2 cellular contexts compared by ENCODE assay signal in the genomic region with DNA sequence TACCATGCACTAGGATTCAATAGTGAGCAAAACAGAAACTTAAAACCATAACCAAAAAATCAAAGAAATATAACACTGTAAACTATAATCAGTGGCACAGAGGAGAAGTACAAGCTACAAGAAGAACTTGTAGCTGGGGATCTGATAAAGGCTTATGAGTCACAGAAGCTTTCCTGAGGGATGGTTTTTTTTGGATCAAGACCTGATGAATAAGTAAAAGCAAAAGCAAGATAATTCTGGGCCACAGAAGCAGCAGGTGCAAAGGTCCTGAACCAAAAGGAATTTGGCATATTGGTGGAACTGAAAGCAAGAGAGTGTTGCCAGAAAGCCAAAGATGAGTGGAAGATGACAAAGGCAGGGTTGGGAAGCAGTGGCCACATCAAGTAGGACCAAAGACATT.
TF ChIP-seq lines count a peak whose summit lies in the region.

No MANE protein-coding gene starts in this region.

TF ChIP-seq in SK-N-SH, 30 proteins besides CTCF, POLR2A, EP300 and RAD21 (continued from another document and continues in another):
- TF ChIP-seq NFIC (IDR thresholded peaks at IDR 0.05; ENCODE audit: borderline replicate concordance): peak; percentile 76
- TF ChIP-seq RFX5 (IDR thresholded peaks at IDR 0.05; ENCODE audit: low read length): no peak
- TF ChIP-seq TCF12 (IDR thresholded peaks at IDR 0.05): peak; percentile 83
- TF ChIP-seq, protein P1, sequence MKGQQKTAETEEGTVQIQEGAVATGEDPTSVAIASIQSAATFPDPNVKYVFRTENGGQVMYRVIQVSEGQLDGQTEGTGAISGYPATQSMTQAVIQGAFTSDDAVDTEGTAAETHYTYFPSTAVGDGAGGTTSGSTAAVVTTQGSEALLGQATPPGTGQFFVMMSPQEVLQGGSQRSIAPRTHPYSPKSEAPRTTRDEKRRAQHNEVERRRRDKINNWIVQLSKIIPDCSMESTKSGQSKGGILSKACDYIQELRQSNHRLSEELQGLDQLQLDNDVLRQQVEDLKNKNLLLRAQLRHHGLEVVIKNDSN (IDR thresholded peaks at IDR 0.05; ENCODE audit: borderline replicate concordance, low read depth): no peak
- peak; percentile 74 for TF ChIP-seq FOSL2 (IDR thresholded peaks at IDR 0.05; ENCODE audit: borderline replicate concordance, low read depth)
- TF ChIP-seq CHD2 (IDR thresholded peaks at IDR 0.05; ENCODE audit: low read length, partially characterized antibody): no peak
- TF ChIP-seq, protein P2, sequence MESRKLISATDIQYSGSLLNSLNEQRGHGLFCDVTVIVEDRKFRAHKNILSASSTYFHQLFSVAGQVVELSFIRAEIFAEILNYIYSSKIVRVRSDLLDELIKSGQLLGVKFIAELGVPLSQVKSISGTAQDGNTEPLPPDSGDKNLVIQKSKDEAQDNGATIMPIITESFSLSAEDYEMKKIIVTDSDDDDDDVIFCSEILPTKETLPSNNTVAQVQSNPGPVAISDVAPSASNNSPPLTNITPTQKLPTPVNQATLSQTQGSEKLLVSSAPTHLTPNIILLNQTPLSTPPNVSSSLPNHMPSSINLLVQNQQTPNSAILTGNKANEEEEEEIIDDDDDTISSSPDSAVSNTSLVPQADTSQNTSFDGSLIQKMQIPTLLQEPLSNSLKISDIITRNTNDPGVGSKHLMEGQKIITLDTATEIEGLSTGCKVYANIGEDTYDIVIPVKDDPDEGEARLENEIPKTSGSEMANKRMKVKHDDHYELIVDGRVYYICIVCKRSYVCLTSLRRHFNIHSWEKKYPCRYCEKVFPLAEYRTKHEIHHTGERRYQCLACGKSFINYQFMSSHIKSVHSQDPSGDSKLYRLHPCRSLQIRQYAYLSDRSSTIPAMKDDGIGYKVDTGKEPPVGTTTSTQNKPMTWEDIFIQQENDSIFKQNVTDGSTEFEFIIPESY (IDR thresholded peaks at IDR 0.05; ENCODE audit: borderline replicate concordance, low read depth): no peak
- no peak for TF ChIP-seq FOXM1 (IDR thresholded peaks at IDR 0.05; ENCODE audit: low read depth)
- no peak for TF ChIP-seq FOXJ3 (CRISPR knock-in tag; IDR thresholded peaks at IDR 0.05)
- TF ChIP-seq EZH2phosphoT487 (IDR thresholded peaks at IDR 0.05; ENCODE audit: borderline replicate concordance, low read depth): no peak
- TF ChIP-seq GABPA (IDR thresholded peaks at IDR 0.05; ENCODE audit: low read depth): no peak
- TF ChIP-seq JUND (IDR thresholded peaks at IDR 0.05): peak; percentile 78
- TF ChIP-seq MXI1 (IDR thresholded peaks at IDR 0.05; ENCODE audit: low read depth, low read length): no peak
- TF ChIP-seq, protein P3, sequence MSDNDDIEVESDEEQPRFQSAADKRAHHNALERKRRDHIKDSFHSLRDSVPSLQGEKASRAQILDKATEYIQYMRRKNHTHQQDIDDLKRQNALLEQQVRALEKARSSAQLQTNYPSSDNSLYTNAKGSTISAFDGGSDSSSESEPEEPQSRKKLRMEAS (IDR thresholded peaks at IDR 0.05; ENCODE audit: low read depth): no peak
- TF ChIP-seq, protein P4, sequence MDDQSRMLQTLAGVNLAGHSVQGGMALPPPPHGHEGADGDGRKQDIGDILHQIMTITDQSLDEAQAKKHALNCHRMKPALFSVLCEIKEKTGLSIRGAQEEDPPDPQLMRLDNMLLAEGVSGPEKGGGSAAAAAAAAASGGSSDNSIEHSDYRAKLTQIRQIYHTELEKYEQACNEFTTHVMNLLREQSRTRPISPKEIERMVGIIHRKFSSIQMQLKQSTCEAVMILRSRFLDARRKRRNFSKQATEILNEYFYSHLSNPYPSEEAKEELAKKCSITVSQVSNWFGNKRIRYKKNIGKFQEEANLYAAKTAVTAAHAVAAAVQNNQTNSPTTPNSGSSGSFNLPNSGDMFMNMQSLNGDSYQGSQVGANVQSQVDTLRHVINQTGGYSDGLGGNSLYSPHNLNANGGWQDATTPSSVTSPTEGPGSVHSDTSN (IDR thresholded peaks at IDR 0.05): peak; percentile 26; the same call in 1 of the 2 replicates
- TF ChIP-seq SIN3A (IDR thresholded peaks at IDR 0.05; ENCODE audit: borderline replicate concordance, low read depth, low read length): no peak
- no peak for TF ChIP-seq ELF1 (IDR thresholded peaks at IDR 0.05)
- TF ChIP-seq NRF1 (IDR thresholded peaks at IDR 0.05; ENCODE audit: low read depth, low read length): no peak
- TF ChIP-seq, protein P5, sequence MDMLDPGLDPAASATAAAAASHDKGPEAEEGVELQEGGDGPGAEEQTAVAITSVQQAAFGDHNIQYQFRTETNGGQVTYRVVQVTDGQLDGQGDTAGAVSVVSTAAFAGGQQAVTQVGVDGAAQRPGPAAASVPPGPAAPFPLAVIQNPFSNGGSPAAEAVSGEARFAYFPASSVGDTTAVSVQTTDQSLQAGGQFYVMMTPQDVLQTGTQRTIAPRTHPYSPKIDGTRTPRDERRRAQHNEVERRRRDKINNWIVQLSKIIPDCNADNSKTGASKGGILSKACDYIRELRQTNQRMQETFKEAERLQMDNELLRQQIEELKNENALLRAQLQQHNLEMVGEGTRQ (IDR thresholded peaks at IDR 0.05; ENCODE audit: borderline replicate concordance, low read depth, low read length): no peak
- TF ChIP-seq TAF1 (IDR thresholded peaks at IDR 0.05; ENCODE audit: borderline replicate concordance, low read depth, low read length): no peak
- no peak for TF ChIP-seq GATA2 (CRISPR knock-in tag; IDR thresholded peaks at IDR 0.05)
- TF ChIP-seq POLR2AphosphoS5 (IDR thresholded peaks at IDR 0.05; ENCODE audit: low read depth, low read length): no peak
- TF ChIP-seq, protein P6, sequence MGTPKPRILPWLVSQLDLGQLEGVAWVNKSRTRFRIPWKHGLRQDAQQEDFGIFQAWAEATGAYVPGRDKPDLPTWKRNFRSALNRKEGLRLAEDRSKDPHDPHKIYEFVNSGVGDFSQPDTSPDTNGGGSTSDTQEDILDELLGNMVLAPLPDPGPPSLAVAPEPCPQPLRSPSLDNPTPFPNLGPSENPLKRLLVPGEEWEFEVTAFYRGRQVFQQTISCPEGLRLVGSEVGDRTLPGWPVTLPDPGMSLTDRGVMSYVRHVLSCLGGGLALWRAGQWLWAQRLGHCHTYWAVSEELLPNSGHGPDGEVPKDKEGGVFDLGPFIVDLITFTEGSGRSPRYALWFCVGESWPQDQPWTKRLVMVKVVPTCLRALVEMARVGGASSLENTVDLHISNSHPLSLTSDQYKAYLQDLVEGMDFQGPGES (IDR thresholded peaks at IDR 0.05; ENCODE audit: low read depth, low read length): no peak
- no peak for TF ChIP-seq SMC3 (IDR thresholded peaks at IDR 0.05; ENCODE audit: low read depth, low read length)
- TF ChIP-seq TEAD4 (IDR thresholded peaks at IDR 0.05; ENCODE audit: borderline replicate concordance, insufficient read depth): 0 out of 2 replicates have a peak, but pooled peaks have one; percentile 30
- TF ChIP-seq RCOR1 (IDR thresholded peaks at IDR 0.05; ENCODE audit: low read length): no peak

TF ChIP-seq in SK-N-SH treated with all-trans-retinoic acid at 6 μM for 48 hours, 23 proteins besides CTCF, POLR2A, EP300 and RAD21 (continued from another document):
- TF ChIP-seq, protein P7, sequence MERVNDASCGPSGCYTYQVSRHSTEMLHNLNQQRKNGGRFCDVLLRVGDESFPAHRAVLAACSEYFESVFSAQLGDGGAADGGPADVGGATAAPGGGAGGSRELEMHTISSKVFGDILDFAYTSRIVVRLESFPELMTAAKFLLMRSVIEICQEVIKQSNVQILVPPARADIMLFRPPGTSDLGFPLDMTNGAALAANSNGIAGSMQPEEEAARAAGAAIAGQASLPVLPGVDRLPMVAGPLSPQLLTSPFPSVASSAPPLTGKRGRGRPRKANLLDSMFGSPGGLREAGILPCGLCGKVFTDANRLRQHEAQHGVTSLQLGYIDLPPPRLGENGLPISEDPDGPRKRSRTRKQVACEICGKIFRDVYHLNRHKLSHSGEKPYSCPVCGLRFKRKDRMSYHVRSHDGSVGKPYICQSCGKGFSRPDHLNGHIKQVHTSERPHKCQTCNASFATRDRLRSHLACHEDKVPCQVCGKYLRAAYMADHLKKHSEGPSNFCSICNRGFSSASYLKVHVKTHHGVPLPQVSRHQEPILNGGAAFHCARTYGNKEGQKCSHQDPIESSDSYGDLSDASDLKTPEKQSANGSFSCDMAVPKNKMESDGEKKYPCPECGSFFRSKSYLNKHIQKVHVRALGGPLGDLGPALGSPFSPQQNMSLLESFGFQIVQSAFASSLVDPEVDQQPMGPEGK (CRISPR knock-in tag; IDR thresholded peaks at IDR 0.05; ENCODE audit: borderline replicate concordance): no peak
- no peak for TF ChIP-seq ISL1 (CRISPR knock-in tag; IDR thresholded peaks at IDR 0.05)
- TF ChIP-seq TCF4 (CRISPR knock-in tag; IDR thresholded peaks at IDR 0.05; ENCODE audit: borderline replicate concordance): no peak
